ENCODE assay signal across 1 cellular context in the genomic region with DNA sequence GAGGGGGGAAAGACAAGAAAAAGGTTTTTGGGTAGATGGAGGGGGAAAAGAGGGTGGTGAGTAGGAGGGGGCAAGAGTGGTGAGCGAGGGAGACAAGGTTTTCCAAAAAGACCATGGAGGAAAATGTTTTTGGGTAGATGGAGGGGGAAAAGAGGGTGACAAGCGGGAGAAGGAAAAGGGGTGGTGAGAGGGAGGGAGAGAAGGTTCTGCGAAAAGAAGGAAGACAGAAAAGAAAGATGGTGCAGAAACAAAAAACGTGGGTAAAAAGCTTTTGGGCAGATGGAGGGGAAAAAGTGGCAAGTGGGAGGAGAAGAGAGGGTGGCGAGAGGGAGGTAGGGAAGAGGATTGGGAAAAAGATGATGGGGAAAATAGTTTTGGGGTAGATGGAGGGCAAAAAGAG.
TF ChIP-seq lines count a peak whose summit lies in the region.

No MANE protein-coding gene starts in this region.

TF ChIP-seq in K562, 482 proteins besides CTCF, POLR2A, EP300 and RAD21 (continued from another document and continues in another):
- no peak for TF ChIP-seq STAT5A (IDR thresholded peaks at IDR 0.05; ENCODE audit: borderline replicate concordance, low read length)
- TF ChIP-seq TARDBP (IDR thresholded peaks at IDR 0.05) = no peak
- no peak for TF ChIP-seq HDAC3 (IDR thresholded peaks at IDR 0.05; ENCODE audit: borderline replicate concordance, partially characterized antibody)
- no peak for TF ChIP-seq KDM1A (IDR thresholded peaks at IDR 0.05)
- peak; percentile 81 for TF ChIP-seq OTX1 (CRISPR knock-in tag; IDR thresholded peaks at IDR 0.05)
- no peak for TF ChIP-seq ZNF668 (CRISPR knock-in tag; IDR thresholded peaks at IDR 0.05)
- no peak for TF ChIP-seq U2AF2 (optimal IDR thresholded peaks at IDR 0.05; ENCODE audit: low read depth, low read length)
- TF ChIP-seq, protein P1, sequence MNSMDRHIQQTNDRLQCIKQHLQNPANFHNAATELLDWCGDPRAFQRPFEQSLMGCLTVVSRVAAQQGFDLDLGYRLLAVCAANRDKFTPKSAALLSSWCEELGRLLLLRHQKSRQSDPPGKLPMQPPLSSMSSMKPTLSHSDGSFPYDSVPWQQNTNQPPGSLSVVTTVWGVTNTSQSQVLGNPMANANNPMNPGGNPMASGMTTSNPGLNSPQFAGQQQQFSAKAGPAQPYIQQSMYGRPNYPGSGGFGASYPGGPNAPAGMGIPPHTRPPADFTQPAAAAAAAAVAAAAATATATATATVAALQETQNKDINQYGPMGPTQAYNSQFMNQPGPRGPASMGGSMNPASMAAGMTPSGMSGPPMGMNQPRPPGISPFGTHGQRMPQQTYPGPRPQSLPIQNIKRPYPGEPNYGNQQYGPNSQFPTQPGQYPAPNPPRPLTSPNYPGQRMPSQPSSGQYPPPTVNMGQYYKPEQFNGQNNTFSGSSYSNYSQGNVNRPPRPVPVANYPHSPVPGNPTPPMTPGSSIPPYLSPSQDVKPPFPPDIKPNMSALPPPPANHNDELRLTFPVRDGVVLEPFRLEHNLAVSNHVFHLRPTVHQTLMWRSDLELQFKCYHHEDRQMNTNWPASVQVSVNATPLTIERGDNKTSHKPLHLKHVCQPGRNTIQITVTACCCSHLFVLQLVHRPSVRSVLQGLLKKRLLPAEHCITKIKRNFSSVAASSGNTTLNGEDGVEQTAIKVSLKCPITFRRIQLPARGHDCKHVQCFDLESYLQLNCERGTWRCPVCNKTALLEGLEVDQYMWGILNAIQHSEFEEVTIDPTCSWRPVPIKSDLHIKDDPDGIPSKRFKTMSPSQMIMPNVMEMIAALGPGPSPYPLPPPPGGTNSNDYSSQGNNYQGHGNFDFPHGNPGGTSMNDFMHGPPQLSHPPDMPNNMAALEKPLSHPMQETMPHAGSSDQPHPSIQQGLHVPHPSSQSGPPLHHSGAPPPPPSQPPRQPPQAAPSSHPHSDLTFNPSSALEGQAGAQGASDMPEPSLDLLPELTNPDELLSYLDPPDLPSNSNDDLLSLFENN (IDR thresholded peaks at IDR 0.05; ENCODE audit: low read depth in 2 of 2, low read length in 2 of 2) = no peak
- TF ChIP-seq, protein P2, sequence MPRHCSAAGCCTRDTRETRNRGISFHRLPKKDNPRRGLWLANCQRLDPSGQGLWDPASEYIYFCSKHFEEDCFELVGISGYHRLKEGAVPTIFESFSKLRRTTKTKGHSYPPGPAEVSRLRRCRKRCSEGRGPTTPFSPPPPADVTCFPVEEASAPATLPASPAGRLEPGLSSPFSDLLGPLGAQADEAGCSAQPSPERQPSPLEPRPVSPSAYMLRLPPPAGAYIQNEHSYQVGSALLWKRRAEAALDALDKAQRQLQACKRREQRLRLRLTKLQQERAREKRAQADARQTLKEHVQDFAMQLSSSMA (CRISPR knock-in tag; IDR thresholded peaks at IDR 0.05) = no peak
- peak; percentile 88 for TF ChIP-seq GABPB2 (CRISPR knock-in tag; conservative IDR thresholded peaks at IDR 0.05)
- TF ChIP-seq, protein P3, sequence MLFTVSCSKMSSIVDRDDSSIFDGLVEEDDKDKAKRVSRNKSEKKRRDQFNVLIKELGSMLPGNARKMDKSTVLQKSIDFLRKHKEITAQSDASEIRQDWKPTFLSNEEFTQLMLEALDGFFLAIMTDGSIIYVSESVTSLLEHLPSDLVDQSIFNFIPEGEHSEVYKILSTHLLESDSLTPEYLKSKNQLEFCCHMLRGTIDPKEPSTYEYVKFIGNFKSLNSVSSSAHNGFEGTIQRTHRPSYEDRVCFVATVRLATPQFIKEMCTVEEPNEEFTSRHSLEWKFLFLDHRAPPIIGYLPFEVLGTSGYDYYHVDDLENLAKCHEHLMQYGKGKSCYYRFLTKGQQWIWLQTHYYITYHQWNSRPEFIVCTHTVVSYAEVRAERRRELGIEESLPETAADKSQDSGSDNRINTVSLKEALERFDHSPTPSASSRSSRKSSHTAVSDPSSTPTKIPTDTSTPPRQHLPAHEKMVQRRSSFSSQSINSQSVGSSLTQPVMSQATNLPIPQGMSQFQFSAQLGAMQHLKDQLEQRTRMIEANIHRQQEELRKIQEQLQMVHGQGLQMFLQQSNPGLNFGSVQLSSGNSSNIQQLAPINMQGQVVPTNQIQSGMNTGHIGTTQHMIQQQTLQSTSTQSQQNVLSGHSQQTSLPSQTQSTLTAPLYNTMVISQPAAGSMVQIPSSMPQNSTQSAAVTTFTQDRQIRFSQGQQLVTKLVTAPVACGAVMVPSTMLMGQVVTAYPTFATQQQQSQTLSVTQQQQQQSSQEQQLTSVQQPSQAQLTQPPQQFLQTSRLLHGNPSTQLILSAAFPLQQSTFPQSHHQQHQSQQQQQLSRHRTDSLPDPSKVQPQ (CRISPR knock-in tag; IDR thresholded peaks at IDR 0.05; ENCODE audit: borderline replicate concordance) = no peak
- TF ChIP-seq ZNF3 (CRISPR knock-in tag; IDR thresholded peaks at IDR 0.05) = no peak
- TF ChIP-seq HLTF (IDR thresholded peaks at IDR 0.05) = peak; percentile 44; the same call in 1 of the 2 replicates
- no peak for TF ChIP-seq SPI1 (IDR thresholded peaks at IDR 0.05; ENCODE audit: borderline replicate concordance, low read depth, low read length)
- TF ChIP-seq SRSF3 (IDR thresholded peaks at IDR 0.05; ENCODE audit: insufficient read depth, low read length) = no peak
- TF ChIP-seq MBD2 (IDR thresholded peaks at IDR 0.05; ENCODE audit: borderline replicate concordance, low read depth) = no peak
- TF ChIP-seq NR3C1 (CRISPR knock-in tag; IDR thresholded peaks at IDR 0.05) = no peak
- TF ChIP-seq HMG20B (CRISPR knock-in tag; IDR thresholded peaks at IDR 0.05) = 0 out of 2 replicates have a peak, but pooled peaks have one; percentile 32
- TF ChIP-seq, protein P4, sequence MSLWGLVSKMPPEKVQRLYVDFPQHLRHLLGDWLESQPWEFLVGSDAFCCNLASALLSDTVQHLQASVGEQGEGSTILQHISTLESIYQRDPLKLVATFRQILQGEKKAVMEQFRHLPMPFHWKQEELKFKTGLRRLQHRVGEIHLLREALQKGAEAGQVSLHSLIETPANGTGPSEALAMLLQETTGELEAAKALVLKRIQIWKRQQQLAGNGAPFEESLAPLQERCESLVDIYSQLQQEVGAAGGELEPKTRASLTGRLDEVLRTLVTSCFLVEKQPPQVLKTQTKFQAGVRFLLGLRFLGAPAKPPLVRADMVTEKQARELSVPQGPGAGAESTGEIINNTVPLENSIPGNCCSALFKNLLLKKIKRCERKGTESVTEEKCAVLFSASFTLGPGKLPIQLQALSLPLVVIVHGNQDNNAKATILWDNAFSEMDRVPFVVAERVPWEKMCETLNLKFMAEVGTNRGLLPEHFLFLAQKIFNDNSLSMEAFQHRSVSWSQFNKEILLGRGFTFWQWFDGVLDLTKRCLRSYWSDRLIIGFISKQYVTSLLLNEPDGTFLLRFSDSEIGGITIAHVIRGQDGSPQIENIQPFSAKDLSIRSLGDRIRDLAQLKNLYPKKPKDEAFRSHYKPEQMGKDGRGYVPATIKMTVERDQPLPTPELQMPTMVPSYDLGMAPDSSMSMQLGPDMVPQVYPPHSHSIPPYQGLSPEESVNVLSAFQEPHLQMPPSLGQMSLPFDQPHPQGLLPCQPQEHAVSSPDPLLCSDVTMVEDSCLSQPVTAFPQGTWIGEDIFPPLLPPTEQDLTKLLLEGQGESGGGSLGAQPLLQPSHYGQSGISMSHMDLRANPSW (CRISPR knock-in tag; IDR thresholded peaks at IDR 0.05) = no peak
- TF ChIP-seq, protein P5, sequence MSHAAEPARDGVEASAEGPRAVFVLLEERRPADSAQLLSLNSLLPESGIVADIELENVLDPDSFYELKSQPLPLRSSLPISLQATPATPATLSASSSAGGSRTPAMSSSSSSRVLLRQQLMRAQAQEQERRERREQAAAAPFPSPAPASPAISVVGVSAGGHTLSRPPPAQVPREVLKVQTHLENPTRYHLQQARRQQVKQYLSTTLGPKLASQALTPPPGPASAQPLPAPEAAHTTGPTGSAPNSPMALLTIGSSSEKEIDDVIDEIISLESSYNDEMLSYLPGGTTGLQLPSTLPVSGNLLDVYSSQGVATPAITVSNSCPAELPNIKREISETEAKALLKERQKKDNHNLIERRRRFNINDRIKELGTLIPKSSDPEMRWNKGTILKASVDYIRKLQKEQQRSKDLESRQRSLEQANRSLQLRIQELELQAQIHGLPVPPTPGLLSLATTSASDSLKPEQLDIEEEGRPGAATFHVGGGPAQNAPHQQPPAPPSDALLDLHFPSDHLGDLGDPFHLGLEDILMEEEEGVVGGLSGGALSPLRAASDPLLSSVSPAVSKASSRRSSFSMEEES (CRISPR knock-in tag; IDR thresholded peaks at IDR 0.05) = no peak
- TF ChIP-seq, protein P6, sequence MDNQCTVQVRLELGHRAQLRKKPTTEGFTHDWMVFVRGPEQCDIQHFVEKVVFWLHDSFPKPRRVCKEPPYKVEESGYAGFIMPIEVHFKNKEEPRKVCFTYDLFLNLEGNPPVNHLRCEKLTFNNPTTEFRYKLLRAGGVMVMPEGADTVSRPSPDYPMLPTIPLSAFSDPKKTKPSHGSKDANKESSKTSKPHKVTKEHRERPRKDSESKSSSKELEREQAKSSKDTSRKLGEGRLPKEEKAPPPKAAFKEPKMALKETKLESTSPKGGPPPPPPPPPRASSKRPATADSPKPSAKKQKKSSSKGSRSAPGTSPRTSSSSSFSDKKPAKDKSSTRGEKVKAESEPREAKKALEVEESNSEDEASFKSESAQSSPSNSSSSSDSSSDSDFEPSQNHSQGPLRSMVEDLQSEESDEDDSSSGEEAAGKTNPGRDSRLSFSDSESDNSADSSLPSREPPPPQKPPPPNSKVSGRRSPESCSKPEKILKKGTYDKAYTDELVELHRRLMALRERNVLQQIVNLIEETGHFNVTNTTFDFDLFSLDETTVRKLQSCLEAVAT (IDR thresholded peaks at IDR 0.05) = peak; percentile 31 to 60; a peak in 3 of 4 replicates
- TF ChIP-seq NFXL1 (CRISPR knock-in tag; IDR thresholded peaks at IDR 0.05) = peak; percentile 81; the same call in 1 of the 2 replicates
- TF ChIP-seq ZSCAN32 (CRISPR knock-in tag; IDR thresholded peaks at IDR 0.05) = 0 out of 2 replicates have a peak, but pooled peaks have one; percentile 44
- no peak for TF ChIP-seq EWSR1 (IDR thresholded peaks at IDR 0.05; ENCODE audit: borderline replicate concordance, low read depth, partially characterized antibody)
- TF ChIP-seq, protein P7, sequence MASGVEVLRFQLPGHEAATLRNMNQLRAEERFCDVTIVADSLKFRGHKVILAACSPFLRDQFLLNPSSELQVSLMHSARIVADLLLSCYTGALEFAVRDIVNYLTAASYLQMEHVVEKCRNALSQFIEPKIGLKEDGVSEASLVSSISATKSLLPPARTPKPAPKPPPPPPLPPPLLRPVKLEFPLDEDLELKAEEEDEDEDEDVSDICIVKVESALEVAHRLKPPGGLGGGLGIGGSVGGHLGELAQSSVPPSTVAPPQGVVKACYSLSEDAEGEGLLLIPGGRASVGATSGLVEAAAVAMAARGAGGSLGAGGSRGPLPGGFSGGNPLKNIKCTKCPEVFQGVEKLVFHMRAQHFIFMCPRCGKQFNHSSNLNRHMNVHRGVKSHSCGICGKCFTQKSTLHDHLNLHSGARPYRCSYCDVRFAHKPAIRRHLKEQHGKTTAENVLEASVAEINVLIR (CRISPR knock-in tag; IDR thresholded peaks at IDR 0.05) = no peak
- TF ChIP-seq, protein P8, sequence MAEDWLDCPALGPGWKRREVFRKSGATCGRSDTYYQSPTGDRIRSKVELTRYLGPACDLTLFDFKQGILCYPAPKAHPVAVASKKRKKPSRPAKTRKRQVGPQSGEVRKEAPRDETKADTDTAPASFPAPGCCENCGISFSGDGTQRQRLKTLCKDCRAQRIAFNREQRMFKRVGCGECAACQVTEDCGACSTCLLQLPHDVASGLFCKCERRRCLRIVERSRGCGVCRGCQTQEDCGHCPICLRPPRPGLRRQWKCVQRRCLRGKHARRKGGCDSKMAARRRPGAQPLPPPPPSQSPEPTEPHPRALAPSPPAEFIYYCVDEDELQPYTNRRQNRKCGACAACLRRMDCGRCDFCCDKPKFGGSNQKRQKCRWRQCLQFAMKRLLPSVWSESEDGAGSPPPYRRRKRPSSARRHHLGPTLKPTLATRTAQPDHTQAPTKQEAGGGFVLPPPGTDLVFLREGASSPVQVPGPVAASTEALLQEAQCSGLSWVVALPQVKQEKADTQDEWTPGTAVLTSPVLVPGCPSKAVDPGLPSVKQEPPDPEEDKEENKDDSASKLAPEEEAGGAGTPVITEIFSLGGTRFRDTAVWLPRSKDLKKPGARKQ (CRISPR knock-in tag; IDR thresholded peaks at IDR 0.05) = no peak
- TF ChIP-seq PTTG1 (tag; IDR thresholded peaks at IDR 0.05; ENCODE audit: low read depth) = no peak
- peak in 1 of 2 experiments; percentile 21; a peak in 1 of 4 replicates for TF ChIP-seq MAZ (CRISPR knock-in tag; conservative IDR thresholded peaks at IDR 0.05 in 1 of 2, IDR thresholded peaks at IDR 0.05 in 1 of 2)
- TF ChIP-seq, protein P9, sequence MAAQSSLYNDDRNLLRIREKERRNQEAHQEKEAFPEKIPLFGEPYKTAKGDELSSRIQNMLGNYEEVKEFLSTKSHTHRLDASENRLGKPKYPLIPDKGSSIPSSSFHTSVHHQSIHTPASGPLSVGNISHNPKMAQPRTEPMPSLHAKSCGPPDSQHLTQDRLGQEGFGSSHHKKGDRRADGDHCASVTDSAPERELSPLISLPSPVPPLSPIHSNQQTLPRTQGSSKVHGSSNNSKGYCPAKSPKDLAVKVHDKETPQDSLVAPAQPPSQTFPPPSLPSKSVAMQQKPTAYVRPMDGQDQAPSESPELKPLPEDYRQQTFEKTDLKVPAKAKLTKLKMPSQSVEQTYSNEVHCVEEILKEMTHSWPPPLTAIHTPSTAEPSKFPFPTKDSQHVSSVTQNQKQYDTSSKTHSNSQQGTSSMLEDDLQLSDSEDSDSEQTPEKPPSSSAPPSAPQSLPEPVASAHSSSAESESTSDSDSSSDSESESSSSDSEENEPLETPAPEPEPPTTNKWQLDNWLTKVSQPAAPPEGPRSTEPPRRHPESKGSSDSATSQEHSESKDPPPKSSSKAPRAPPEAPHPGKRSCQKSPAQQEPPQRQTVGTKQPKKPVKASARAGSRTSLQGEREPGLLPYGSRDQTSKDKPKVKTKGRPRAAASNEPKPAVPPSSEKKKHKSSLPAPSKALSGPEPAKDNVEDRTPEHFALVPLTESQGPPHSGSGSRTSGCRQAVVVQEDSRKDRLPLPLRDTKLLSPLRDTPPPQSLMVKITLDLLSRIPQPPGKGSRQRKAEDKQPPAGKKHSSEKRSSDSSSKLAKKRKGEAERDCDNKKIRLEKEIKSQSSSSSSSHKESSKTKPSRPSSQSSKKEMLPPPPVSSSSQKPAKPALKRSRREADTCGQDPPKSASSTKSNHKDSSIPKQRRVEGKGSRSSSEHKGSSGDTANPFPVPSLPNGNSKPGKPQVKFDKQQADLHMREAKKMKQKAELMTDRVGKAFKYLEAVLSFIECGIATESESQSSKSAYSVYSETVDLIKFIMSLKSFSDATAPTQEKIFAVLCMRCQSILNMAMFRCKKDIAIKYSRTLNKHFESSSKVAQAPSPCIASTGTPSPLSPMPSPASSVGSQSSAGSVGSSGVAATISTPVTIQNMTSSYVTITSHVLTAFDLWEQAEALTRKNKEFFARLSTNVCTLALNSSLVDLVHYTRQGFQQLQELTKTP (IDR thresholded peaks at IDR 0.05; ENCODE audit: low read depth in 1 of 2, partially characterized antibody in 2 of 2) = no peak
- TF ChIP-seq TCF7L2 (IDR thresholded peaks at IDR 0.05; ENCODE audit: low read depth, low read length) = no peak
- TF ChIP-seq EP400 (IDR thresholded peaks at IDR 0.05) = no peak
- no peak for TF ChIP-seq ZNF41 (CRISPR knock-in tag; conservative IDR thresholded peaks at IDR 0.05)
- no peak for TF ChIP-seq POLR2AphosphoS5 (IDR thresholded peaks at IDR 0.05; ENCODE audit: control insufficient read depth, insufficient read depth, low read depth, low read length)
- TF ChIP-seq ZNF586 (CRISPR knock-in tag; conservative IDR thresholded peaks at IDR 0.05) = 0 out of 2 replicates have a peak, but pooled peaks have one; percentile 13
- TF ChIP-seq ZNF707 (CRISPR knock-in tag; conservative IDR thresholded peaks at IDR 0.05) = 0 out of 2 replicates have a peak, but pooled peaks have one; percentile 28
- TF ChIP-seq MAFK (IDR thresholded peaks at IDR 0.05; ENCODE audit: low read length) = no peak
- TF ChIP-seq ZNF274 (IDR thresholded peaks at IDR 0.05; ENCODE audit: borderline replicate concordance, low read depth, low read length) = no peak
